ENCODE assay signal across 1 cellular context in genomic region chr2:205024822-205025518, GRCh38.
TF ChIP-seq lines count a peak whose summit lies in the region.

No MANE protein-coding gene starts in this region.

TF ChIP-seq in K562, 482 proteins besides CTCF, POLR2A, EP300 and RAD21 (continued from another document and continues in another):
- peak; percentile 45; the same call in 1 of the 2 replicates for TF ChIP-seq VEZF1 (CRISPR knock-in tag; IDR thresholded peaks at IDR 0.05)
- TF ChIP-seq TRIM24 (IDR thresholded peaks at IDR 0.05), result peak; percentile 92 to 96
- peak; percentile 97 for TF ChIP-seq CBFA2T2 (conservative IDR thresholded peaks at IDR 0.05)
- peak; percentile 58 to 68; a peak in 2 of 4 replicates for TF ChIP-seq ARNT (IDR thresholded peaks at IDR 0.05)
- TF ChIP-seq ZNF644 (tag; IDR thresholded peaks at IDR 0.05; ENCODE audit: low read depth), result peak; percentile 14; the same call in 1 of the 2 replicates
- no peak for TF ChIP-seq PBX2 (CRISPR knock-in tag; IDR thresholded peaks at IDR 0.05; ENCODE audit: low read depth)
- peak; percentile 67 for TF ChIP-seq PBX2 (tag; conservative IDR thresholded peaks at IDR 0.05; ENCODE audit: low read depth)
- peak in 1 of 3 experiments; percentile 55; a peak in 1 of 6 replicates for TF ChIP-seq ZBTB11 (CRISPR knock-in tag; IDR thresholded peaks at IDR 0.05)
- peak; percentile 53 for TF ChIP-seq NFE2 (IDR thresholded peaks at IDR 0.05; ENCODE audit: low read depth)
- no peak for TF ChIP-seq ZNF384 (IDR thresholded peaks at IDR 0.05; ENCODE audit: low read depth, low read length)
- TF ChIP-seq ESRRB (CRISPR knock-in tag; IDR thresholded peaks at IDR 0.05; ENCODE audit: borderline replicate concordance), result no peak
- TF ChIP-seq POLR3A (IDR thresholded peaks at IDR 0.05; ENCODE audit: borderline replicate concordance, extremely low read depth, insufficient read depth, insufficient read length), result no peak
- TF ChIP-seq JUND (IDR thresholded peaks at IDR 0.05; ENCODE audit: borderline replicate concordance, low read depth, low read length), result peak; percentile 98
- TF ChIP-seq JUND (tag; IDR thresholded peaks at IDR 0.05; ENCODE audit: borderline replicate concordance, low read depth, low read length), result peak; percentile 99
- no peak for TF ChIP-seq KAT7 (CRISPR knock-in tag; IDR thresholded peaks at IDR 0.05; ENCODE audit: borderline replicate concordance)
- TF ChIP-seq MTA2 (IDR thresholded peaks at IDR 0.05; ENCODE audit: low read depth), result peak; percentile 89
- peak; percentile 68; the same call in 1 of the 2 replicates for TF ChIP-seq MITF (IDR thresholded peaks at IDR 0.05)
- peak; percentile 24; the same call in 1 of the 2 replicates for TF ChIP-seq CEBPB (tag; IDR thresholded peaks at IDR 0.05)
- peak; percentile 56 for TF ChIP-seq BRD9 (IDR thresholded peaks at IDR 0.05; ENCODE audit: low read depth, partially characterized antibody)
- peak; percentile 97 for TF ChIP-seq ATF3 (IDR thresholded peaks at IDR 0.05)
- TF ChIP-seq ATF3 (CRISPR knock-in tag; conservative IDR thresholded peaks at IDR 0.05), result peak; percentile 96
- TF ChIP-seq KDM1A (IDR thresholded peaks at IDR 0.05), result peak; percentile 100
- peak; percentile 69; the same call in 1 of the 2 replicates for TF ChIP-seq ZNF766 (CRISPR knock-in tag; conservative IDR thresholded peaks at IDR 0.05)
- peak; percentile 98 for TF ChIP-seq HDAC2 (IDR thresholded peaks at IDR 0.05)
- no peak; the same call in 1 of the 2 replicates for TF ChIP-seq BACH1 (tag; IDR thresholded peaks at IDR 0.05)
- TF ChIP-seq CREM (IDR thresholded peaks at IDR 0.05; ENCODE audit: low read depth), result peak; percentile 69
- TF ChIP-seq TCF3 (CRISPR knock-in tag; IDR thresholded peaks at IDR 0.05), result peak; percentile 90
- TF ChIP-seq NR2C1 (IDR thresholded peaks at IDR 0.05), result no peak
- TF ChIP-seq NR2C1 (tag; IDR thresholded peaks at IDR 0.05), result 0 out of 2 replicates have a peak, but pooled peaks have one; percentile 33
- TF ChIP-seq ZNF511 (CRISPR knock-in tag; IDR thresholded peaks at IDR 0.05), result no peak
- TF ChIP-seq PML (IDR thresholded peaks at IDR 0.05; ENCODE audit: low read length), result peak; percentile 94
- TF ChIP-seq FOXM1 (IDR thresholded peaks at IDR 0.05; ENCODE audit: low read depth), result peak; percentile 90
- no peak for TF ChIP-seq FOXM1 (CRISPR knock-in tag; IDR thresholded peaks at IDR 0.05; ENCODE audit: low read depth)
- TF ChIP-seq STAT5A (IDR thresholded peaks at IDR 0.05; ENCODE audit: borderline replicate concordance, low read length), result peak; percentile 93
- TF ChIP-seq STAG1 (CRISPR knock-in tag; IDR thresholded peaks at IDR 0.05; ENCODE audit: borderline replicate concordance), result no peak
- TF ChIP-seq CUX1 (CRISPR knock-in tag; IDR thresholded peaks at IDR 0.05), result 0 out of 2 replicates have a peak, but pooled peaks have one; percentile 59
- TF ChIP-seq MYNN (IDR thresholded peaks at IDR 0.05), result peak; percentile 81
- no peak for TF ChIP-seq MYNN (CRISPR knock-in tag; IDR thresholded peaks at IDR 0.05)
- no peak for TF ChIP-seq PRDM10 (IDR thresholded peaks at IDR 0.05; ENCODE audit: partially characterized antibody)
- TF ChIP-seq NCOA2 (IDR thresholded peaks at IDR 0.05; ENCODE audit: partially characterized antibody in 2 of 2), result peak in 1 of 2 experiments; percentile 71
- TF ChIP-seq NCOR1 (IDR thresholded peaks at IDR 0.05), result peak; percentile 95
- no peak for TF ChIP-seq ARID3B (CRISPR knock-in tag; IDR thresholded peaks at IDR 0.05; ENCODE audit: borderline replicate concordance)
